ENCODE assay signal across 1 cellular context in the genomic region with DNA sequence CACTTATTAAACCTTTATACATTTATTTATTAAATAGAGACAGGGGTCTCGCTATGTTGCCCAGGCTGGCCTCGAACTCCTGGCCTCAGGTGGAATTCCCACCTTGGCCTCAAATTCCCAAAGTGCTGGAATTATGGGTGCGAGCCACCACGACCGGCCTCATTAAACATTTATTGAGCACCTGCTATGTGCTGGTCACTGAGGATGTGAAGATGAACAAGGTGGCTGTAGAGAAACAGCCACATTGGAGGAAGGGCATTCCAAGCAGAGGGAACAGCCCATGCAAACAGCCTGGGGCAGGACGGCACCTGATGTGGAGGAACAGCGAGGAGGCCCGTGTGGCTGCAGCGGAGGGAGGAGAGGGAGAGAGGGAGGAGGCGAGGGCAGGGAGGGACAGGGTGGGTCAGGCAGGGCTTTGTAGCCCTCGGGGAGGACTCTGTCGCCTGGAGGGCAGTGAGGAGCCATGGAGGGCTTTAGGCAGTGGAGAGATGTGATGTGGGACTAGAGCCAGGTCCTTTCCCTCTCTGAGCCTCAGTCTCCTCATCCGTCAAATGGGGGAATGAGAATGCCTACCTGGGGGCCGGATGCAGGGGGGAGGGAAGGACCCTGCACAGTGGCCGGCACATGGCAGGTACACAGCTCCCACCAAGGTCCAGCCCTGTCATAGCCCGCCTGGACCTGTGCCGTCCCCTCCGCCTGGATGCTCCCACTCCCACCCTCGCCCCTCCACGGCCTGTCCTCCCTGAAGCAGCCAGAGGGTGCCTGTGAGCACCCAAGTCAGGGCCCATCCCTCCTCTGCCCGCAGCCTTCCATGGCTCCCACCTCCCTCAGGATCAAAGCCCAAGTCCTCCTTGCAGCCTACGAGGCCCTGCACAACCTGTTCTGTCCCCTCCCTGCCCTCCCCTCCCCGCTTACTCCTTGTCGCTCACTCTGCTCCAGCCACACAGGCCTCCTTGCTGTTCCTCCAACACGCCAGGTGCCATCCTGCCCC.
TF ChIP-seq lines count a peak whose summit lies in the region.

No MANE protein-coding gene starts in this region.

TF ChIP-seq in IMR-90, 13 proteins besides CTCF, POLR2A, EP300 and RAD21:
- TF ChIP-seq SMC3 (IDR thresholded peaks at IDR 0.05; ENCODE audit: low read depth, low read length) (no peak), CHD1 (IDR thresholded peaks at IDR 0.05; ENCODE audit: low read depth, low read length) (no peak), FOS (IDR thresholded peaks at IDR 0.05; ENCODE audit: low read depth, low read length) (no peak), RFX5 (IDR thresholded peaks at IDR 0.05; ENCODE audit: low read depth, low read length) (no peak), BHLHE40 (IDR thresholded peaks at IDR 0.05; ENCODE audit: low read depth, low read length) (no peak), MAZ (IDR thresholded peaks at IDR 0.05; ENCODE audit: borderline replicate concordance, low read depth, low read length) (no peak), RCOR1 (IDR thresholded peaks at IDR 0.05; ENCODE audit: insufficient replicate concordance, low read length) (no peak), MXI1 (IDR thresholded peaks at IDR 0.05; ENCODE audit: borderline replicate concordance, low read depth, low read length) (no peak), MAFK (IDR thresholded peaks at IDR 0.05; ENCODE audit: low read depth, low read length) (no peak), CEBPB (IDR thresholded peaks at IDR 0.05; ENCODE audit: low read depth, low read length) (no peak), USF2 (IDR thresholded peaks at IDR 0.05; ENCODE audit: low read depth, low read length) (no peak), NFE2L2 (IDR thresholded peaks at IDR 0.05; ENCODE audit: low read depth, low read length) (no peak)
- TF ChIP-seq, protein P1, sequence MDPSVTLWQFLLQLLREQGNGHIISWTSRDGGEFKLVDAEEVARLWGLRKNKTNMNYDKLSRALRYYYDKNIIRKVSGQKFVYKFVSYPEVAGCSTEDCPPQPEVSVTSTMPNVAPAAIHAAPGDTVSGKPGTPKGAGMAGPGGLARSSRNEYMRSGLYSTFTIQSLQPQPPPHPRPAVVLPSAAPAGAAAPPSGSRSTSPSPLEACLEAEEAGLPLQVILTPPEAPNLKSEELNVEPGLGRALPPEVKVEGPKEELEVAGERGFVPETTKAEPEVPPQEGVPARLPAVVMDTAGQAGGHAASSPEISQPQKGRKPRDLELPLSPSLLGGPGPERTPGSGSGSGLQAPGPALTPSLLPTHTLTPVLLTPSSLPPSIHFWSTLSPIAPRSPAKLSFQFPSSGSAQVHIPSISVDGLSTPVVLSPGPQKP (IDR thresholded peaks at IDR 0.05; ENCODE audit: borderline replicate concordance, low read depth, low read length), result no peak
TF ChIP-seq in IMR-90: peak in this region for 0.
